ENCODE assay signal across 27 cellular contexts in genomic region chr10:127123626-127124025, GRCh38.
"Had no signal": no experiment of that assay in that cellular context is flagged by ENCODE, and none has a peak within 500 bp of the region (broad histone marks: within the 10 kb centered on the region; RNA-seq: fewer than 3 reads in every experiment).

No MANE protein-coding gene starts in this region.

- H3K27me3 ChIP-seq: brain microvascular endothelial cell, gastrocnemius medialis, hepatocyte, uterus had no signal

- H3K36me3 Mint-ChIP-seq: activated naive CD4-positive, alpha-beta T cell treated with anti-CD3 and anti-CD28 coated beads, Interleukin-2, amount 50 U/mL, for 24 hours; naive B cell; stimulated activated memory B cell treated with anti-CD40 and anti-IgM and Interleukin-4, amounts not matched to agents 10 μg/mL and 1 μg/mL and 100 μg/mL, for 72 hours had no signal

- H3K4me3 Mint-ChIP-seq: activated B cell treated with CpG ODN at 0.5 μM for 24 hours; activated CD8-positive, alpha-beta T cell treated with anti-CD3 and anti-CD28 coated beads for 36 hours; activated naive CD4-positive, alpha-beta T cell treated with anti-CD3 and anti-CD28 coated beads, Interleukin-2, amount 50 U/mL, for 24 hours; activated naive CD8-positive, alpha-beta T cell treated with anti-CD3 and anti-CD28 coated beads, Interleukin-2, amount 50 U/mL, for 24 hours; naive B cell; nephron progenitor cell; stimulated activated memory B cell treated with anti-CD40 and anti-IgM and Interleukin-4, amounts not matched to agents 10 μg/mL and 1 μg/mL and 100 μg/mL, for 72 hours; stimulated activated naive CD8-positive, alpha-beta T cell treated with anti-CD3 and anti-CD28 coated beads, Interleukin-15, amount 100 ng/mL, for 72 hours; type B pancreatic cell had no signal

- ATAC-seq: activated CD8-positive, alpha-beta T cell treated with anti-CD3 and anti-CD28 coated beads for 36 hours; activated naive CD8-positive, alpha-beta T cell treated with anti-CD3 and anti-CD28 coated beads, Interleukin-2, amount 50 U/mL, for 24 hours; esophagus mucosa; gastrocnemius medialis; left cardiac atrium; left ventricle myocardium superior; sciatic nerve; stimulated activated memory B cell treated with anti-CD40 and anti-IgM and Interleukin-4, amounts not matched to agents 10 μg/mL and 1 μg/mL and 100 μg/mL, for 72 hours; stimulated activated naive CD8-positive, alpha-beta T cell treated with anti-CD3 and anti-CD28 coated beads, Interleukin-15, amount 100 ng/mL, for 72 hours had no signal

- H3K4me2 ChIP-seq: hepatocyte, smooth muscle cell had no signal

- H3K27ac Mint-ChIP-seq: activated B cell treated with CpG ODN at 0.5 μM for 24 hours; activated CD8-positive, alpha-beta T cell treated with anti-CD3 and anti-CD28 coated beads for 36 hours; activated naive CD4-positive, alpha-beta T cell treated with anti-CD3 and anti-CD28 coated beads, Interleukin-2, amount 50 U/mL, for 24 hours; activated naive CD8-positive, alpha-beta T cell treated with anti-CD3 and anti-CD28 coated beads, Interleukin-2, amount 50 U/mL, for 24 hours; activated T-helper 2 cell treated with anti-CD3 and anti-CD28 coated beads, Interferon-gamma antibody, Interleukin-2, Interleukin-4, amounts not matched to agents 10 μg/mL and 5 μg/mL and 100 μg/mL, durations not matched to agents 14 hours and 24 hours and 36 hours; naive B cell; nephron progenitor cell; progenitor cell of endocrine pancreas; stimulated activated memory B cell treated with anti-CD40 and anti-IgM and Interleukin-4, amounts not matched to agents 10 μg/mL and 1 μg/mL and 100 μg/mL, for 72 hours; stimulated activated naive CD8-positive, alpha-beta T cell treated with anti-CD3 and anti-CD28 coated beads, Interleukin-15, amount 100 ng/mL, for 72 hours; type B pancreatic cell had no signal

- H3K36me3 ChIP-seq: gastrocnemius medialis, neutrophil, uterus had no signal

- H3K27ac ChIP-seq: brain microvascular endothelial cell, gastrocnemius medialis, hepatocyte, neutrophil, uterus had no signal

- H3K4me1 ChIP-seq: gastrocnemius medialis, uterus had no signal

- H3K9me3 ChIP-seq: gastrocnemius medialis, neutrophil, uterus had no signal

- H3K9me3 Mint-ChIP-seq: activated CD8-positive, alpha-beta T cell treated with anti-CD3 and anti-CD28 coated beads for 36 hours; activated naive CD4-positive, alpha-beta T cell treated with anti-CD3 and anti-CD28 coated beads, Interleukin-2, amount 50 U/mL, for 24 hours; activated T-helper 2 cell treated with anti-CD3 and anti-CD28 coated beads, Interferon-gamma antibody, Interleukin-2, Interleukin-4, amounts not matched to agents 10 μg/mL and 5 μg/mL and 100 μg/mL, durations not matched to agents 14 hours and 24 hours and 36 hours; nephron progenitor cell; type B pancreatic cell had no signal

- DNase-seq: activated B cell treated with CpG ODN at 0.5 μM for 24 hours; activated CD4-positive, alpha-beta T cell treated with anti-CD3 and anti-CD28 coated beads, Interleukin-2, amount 50 U/mL, for 1 hour; activated CD8-positive, alpha-beta T cell treated with anti-CD3 and anti-CD28 coated beads for 36 hours; activated naive CD8-positive, alpha-beta T cell treated with anti-CD3 and anti-CD28 coated beads, Interleukin-2, amount 50 U/mL, for 24 hours; activated T-cell treated with anti-CD3 and anti-CD28 coated beads, Interleukin-2, amount 50 U/mL, for 48 hours; brain microvascular endothelial cell; gastrocnemius medialis; left cardiac atrium; left ventricle myocardium superior; naive B cell; nephron progenitor cell; stimulated activated CD4-positive, alpha-beta T cell treated with anti-CD3 and anti-CD28 coated beads, Interleukin-1b, Interleukin-23, amount 100 ng/mL, for 48 hours; stimulated activated CD4-positive, alpha-beta T cell treated with anti-CD3 and anti-CD28 coated beads, Interleukin-4, amount 100 ng/mL, for 4 hours; stimulated activated CD8-positive, alpha-beta memory T cell treated with anti-CD3 and anti-CD28 coated beads, Interleukin-4, amount 100 ng/mL, for 48 hours; stimulated activated naive CD8-positive, alpha-beta T cell treated with anti-CD3 and anti-CD28 coated beads, Interleukin-15, amount 100 ng/mL, for 72 hours; T-helper 2 cell; uterus had no signal

- H3K4me3 ChIP-seq: gastrocnemius medialis, hepatocyte, smooth muscle cell, uterus had no signal

- H2AFZ ChIP-seq: hepatocyte had no signal

- H3K27me3 Mint-ChIP-seq: activated B cell treated with CpG ODN at 0.5 μM for 24 hours; activated CD8-positive, alpha-beta T cell treated with anti-CD3 and anti-CD28 coated beads for 36 hours; progenitor cell of endocrine pancreas; stimulated activated memory B cell treated with anti-CD40 and anti-IgM and Interleukin-4, amounts not matched to agents 10 μg/mL and 1 μg/mL and 100 μg/mL, for 72 hours; stimulated activated naive CD8-positive, alpha-beta T cell treated with anti-CD3 and anti-CD28 coated beads, Interleukin-15, amount 100 ng/mL, for 72 hours; type B pancreatic cell had no signal

- H3K4me1 Mint-ChIP-seq: activated B cell treated with CpG ODN at 0.5 μM for 24 hours; activated naive CD4-positive, alpha-beta T cell treated with anti-CD3 and anti-CD28 coated beads, Interleukin-2, amount 50 U/mL, for 24 hours; activated naive CD8-positive, alpha-beta T cell treated with anti-CD3 and anti-CD28 coated beads, Interleukin-2, amount 50 U/mL, for 24 hours; naive B cell; nephron progenitor cell; stimulated activated memory B cell treated with anti-CD40 and anti-IgM and Interleukin-4, amounts not matched to agents 10 μg/mL and 1 μg/mL and 100 μg/mL, for 72 hours; stimulated activated naive CD8-positive, alpha-beta T cell treated with anti-CD3 and anti-CD28 coated beads, Interleukin-15, amount 100 ng/mL, for 72 hours had no signal

- H3K79me2 ChIP-seq: hepatocyte had no signal
